15 cellular contexts compared by ENCODE assay signal in the genomic region with DNA sequence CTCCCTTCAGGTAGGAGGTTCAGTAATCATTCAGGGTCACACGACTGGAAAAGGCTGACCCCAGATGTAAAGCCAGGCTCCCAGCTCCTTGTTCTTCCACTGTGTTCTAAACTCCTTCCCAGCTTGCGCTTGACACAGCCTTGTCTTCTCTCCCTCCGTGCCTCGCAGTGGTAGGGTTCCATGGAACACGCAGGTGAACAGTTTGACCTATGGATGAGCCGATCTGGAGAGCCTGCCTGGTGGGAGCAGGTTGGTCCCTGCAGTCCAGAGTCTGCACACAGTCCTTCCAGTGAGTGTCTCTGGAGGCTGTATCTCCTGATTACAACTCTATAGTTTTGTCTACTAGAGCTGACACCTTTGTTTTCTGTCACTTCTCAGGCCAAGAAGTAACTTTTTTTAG.
A peak's percentile ranks its signal among the peaks of the same experiment; 100 is the strongest.
DNase-seq lines count a peak whose midpoint lies in the region; ATAC-seq, FAIRE-seq and TF ChIP-seq lines count a peak whose summit lies in the region.
"Had no signal": no experiment of that assay in that cellular context is flagged by ENCODE, and none has a peak within 500 bp of the region (broad histone marks: within the 10 kb centered on the region; RNA-seq: fewer than 3 reads in every experiment).

No MANE protein-coding gene starts in this region.

- H3K4me3 ChIP-seq in iPS-18a (ENCODE audit: low read length) (no peak overlapping the region), neural progenitor cell (no peak overlapping the region), tibial nerve (no peak overlapping the region), BE2C (ENCODE audit: low read depth, low read length) (no peak overlapping the region)
- H3K4me3 ChIP-seq: K562 had no signal

- no peak overlapping the region for H2AFZ ChIP-seq in neural progenitor cell (replicated peaks)

- H4K20me1 ChIP-seq in neural progenitor cell (ENCODE audit: low read depth), result no peaks in the 10 kb centered on the region

- no peaks in the 10 kb centered on the region for H3K79me2 ChIP-seq in neural progenitor cell (ENCODE audit: low read depth)

- H3K27me3 Mint-ChIP-seq in activated T-helper 17 cell treated with anti-CD3 and anti-CD28 coated beads, Interleukin-2, amount 50 U/mL, for 72 hours, result no peaks in the 10 kb centered on the region
- no peaks in the 10 kb centered on the region for H3K27me3 Mint-ChIP-seq in neural progenitor cell (ENCODE audit: insufficient read depth, low read depth)

- no peak overlapping the region for H3K4me2 ChIP-seq in neural progenitor cell

- H3K4me3 Mint-ChIP-seq in activated T-helper 17 cell treated with anti-CD3 and anti-CD28 coated beads, Interleukin-2, amount 50 U/mL, for 72 hours, result no peak overlapping the region
- peak overlapping the region; percentile 54 for H3K4me3 Mint-ChIP-seq in neural progenitor cell

- no peak overlapping the region for H3K9ac ChIP-seq in iPS-18a (ENCODE audit: low read length)
- no peak overlapping the region for H3K9ac ChIP-seq in neural progenitor cell

- DNase-seq in HTR-8/SVneo (ENCODE audit: insufficient read length, low spot score), result no peak
- DNase-seq in neural progenitor cell (ENCODE audit: low spot score), result no peak
- no peak for DNase-seq in NCI-H1105 (lab: John Stamatoyannopoulos, UW)
- DNase-seq in tibial nerve (ENCODE audit: low spot score in 2 of 2), result no peak
- DNase-seq in BE2C, result no peak
- DNase-seq in NCI-H187 treated with DMSO at 0.1 percent for 48 hours (lab: John Stamatoyannopoulos, UW), result no peak
- DNase-seq: ACHN, DND-41, HCEC 1CT, NCI-H1092 treated with DMSO at 0.1 percent for 48 hours, NCI-H2227 treated with DMSO at 0.1 percent for 48 hours had no signal

- H3K4me1 Mint-ChIP-seq in activated T-helper 17 cell treated with anti-CD3 and anti-CD28 coated beads, Interleukin-2, amount 50 U/mL, for 72 hours, result peaks cover 53% of the 10 kb centered on the region
- H3K4me1 Mint-ChIP-seq in neural progenitor cell, result peaks cover 49% of the 10 kb centered on the region

- no peak for ATAC-seq in activated T-helper 17 cell treated with anti-CD3 and anti-CD28 coated beads, Interleukin-2, amount 50 U/mL, for 72 hours (replicated peaks)
- ATAC-seq: K562 had no signal

- H3K36me3 ChIP-seq in iPS-18a (ENCODE audit: control insufficient read depth, low read depth, low read length) (no peaks in the 10 kb centered on the region), neural progenitor cell (no peaks in the 10 kb centered on the region), tibial nerve (no peaks in the 10 kb centered on the region), BE2C (no peaks in the 10 kb centered on the region)

- no peaks in the 10 kb centered on the region for H3K9me3 ChIP-seq in iPS-18a (ENCODE audit: control insufficient read depth, low read depth, low read length)
- H3K9me3 ChIP-seq in neural progenitor cell (ENCODE audit: low read depth), result no peaks in the 10 kb centered on the region
- no peaks in the 10 kb centered on the region for H3K9me3 ChIP-seq in tibial nerve
- H3K9me3 ChIP-seq in BE2C, result no peaks in the 10 kb centered on the region

- WGBS in tibial nerve, 2 donors, result 86 to 87% methylated on average over 6 of the region's 6 CpGs

- H3K27ac ChIP-seq in iPS-18a (ENCODE audit: low read length) (peak overlapping the region; percentile 65), neural progenitor cell (no peak overlapping the region), tibial nerve (no peak overlapping the region)
- H3K27ac ChIP-seq: C4-2B had no signal

- H3K27ac Mint-ChIP-seq in activated T-helper 17 cell treated with anti-CD3 and anti-CD28 coated beads, Interleukin-2, amount 50 U/mL, for 72 hours, result peak overlapping the region; percentile 25
- peak overlapping the region; percentile 92 for H3K27ac Mint-ChIP-seq in neural progenitor cell

- peaks cover 20% of the 10 kb centered on the region for H3K36me3 Mint-ChIP-seq in activated T-helper 17 cell treated with anti-CD3 and anti-CD28 coated beads, Interleukin-2, amount 50 U/mL, for 72 hours (ENCODE audit: low read depth)
- no peaks in the 10 kb centered on the region for H3K36me3 Mint-ChIP-seq in neural progenitor cell

- no peaks in the 10 kb centered on the region for H3K9me3 Mint-ChIP-seq in activated T-helper 17 cell treated with anti-CD3 and anti-CD28 coated beads, Interleukin-2, amount 50 U/mL, for 72 hours
- H3K9me3 Mint-ChIP-seq in neural progenitor cell, result no peaks in the 10 kb centered on the region

- TF ChIP-seq POLR2A in tibial nerve (IDR thresholded peaks at IDR 0.05), result no peak

- no peak for TF ChIP-seq EP300 in tibial nerve (IDR thresholded peaks at IDR 0.05)

- FAIRE-seq in HTR-8/SVneo (lab: Jason Lieb, UNC), result peak; percentile 65
- FAIRE-seq: K562 had no signal

- H3K4me1 ChIP-seq in iPS-18a (ENCODE audit: control insufficient read depth, low read depth, low read length) (peaks cover 57% of the 10 kb centered on the region), neural progenitor cell (peaks cover 45% of the 10 kb centered on the region), tibial nerve (peaks cover 0 to 6% (median 3%) of the 10 kb centered on the region in 4 donors), BE2C (no peaks in the 10 kb centered on the region)

- no peak for TF ChIP-seq CTCF in neural progenitor cell (IDR thresholded peaks at IDR 0.05)
- no peak for TF ChIP-seq CTCF in tibial nerve (IDR thresholded peaks at IDR 0.05)
- no peak for TF ChIP-seq CTCF in BE2C (IDR thresholded peaks at IDR 0.05; ENCODE audit: low read depth, low read length)

- peaks cover 5% of the 10 kb centered on the region for H3F3A ChIP-seq in neural progenitor cell (ENCODE audit: low read depth)

- H3K27me3 ChIP-seq in iPS-18a (ENCODE audit: control insufficient read depth, insufficient read depth, low read length) (no peaks in the 10 kb centered on the region), neural progenitor cell (no peaks in the 10 kb centered on the region), tibial nerve (no peaks in the 10 kb centered on the region), BE2C (no peaks in the 10 kb centered on the region)
